Comparison of ENCODE assay signal across 1 cellular context in genomic region chr2:189129971-189130370, GRCh38.
TF ChIP-seq lines count a peak whose summit lies in the region.

No MANE protein-coding gene starts in this region.

TF ChIP-seq in SK-N-SH, 30 proteins besides CTCF, POLR2A, EP300 and RAD21 (continued from another document):
- peak; percentile 82; the same call in 1 of the 2 replicates for TF ChIP-seq NFIC (IDR thresholded peaks at IDR 0.05; ENCODE audit: borderline replicate concordance)
- peak; percentile 47; the same call in 1 of the 2 replicates for TF ChIP-seq POLR2AphosphoS5 (IDR thresholded peaks at IDR 0.05; ENCODE audit: low read depth, low read length)
- no peak for TF ChIP-seq MXI1 (IDR thresholded peaks at IDR 0.05; ENCODE audit: low read depth, low read length)
- peak; percentile 80 for TF ChIP-seq PBX3 (IDR thresholded peaks at IDR 0.05)
- TF ChIP-seq JUND (IDR thresholded peaks at IDR 0.05), result peak; percentile 85
- TF ChIP-seq MAX (IDR thresholded peaks at IDR 0.05; ENCODE audit: low read depth), result peak; percentile 38; the same call in 1 of the 2 replicates
- TF ChIP-seq GABPA (IDR thresholded peaks at IDR 0.05; ENCODE audit: low read depth), result no peak
- peak; percentile 91 for TF ChIP-seq TEAD4 (IDR thresholded peaks at IDR 0.05; ENCODE audit: borderline replicate concordance, insufficient read depth)
- TF ChIP-seq SMC3 (IDR thresholded peaks at IDR 0.05; ENCODE audit: low read depth, low read length), result no peak
